8 cellular contexts compared by ENCODE assay signal in genomic region chr18:31101148-31102019, GRCh38. TPM values are rescaled to one million over a fixed set of nuclear protein-coding genes. Genes with fewer than 3 reads are reported as not detected.
DNase-seq lines count a peak whose midpoint lies in the region; ATAC-seq and TF ChIP-seq lines count a peak whose summit lies in the region.

No MANE protein-coding gene starts in this region.

- ATAC-seq in HG03159 (IDR thresholded peaks at IDR 0.05; ENCODE audit: unreplicated experiment) (no peak), HG03139 (IDR thresholded peaks at IDR 0.05; ENCODE audit: unreplicated experiment) (no peak)

- DNase-seq in ACHN (peak; percentile 5), HL-60 (ENCODE audit: low read depth in 1 of 2, low spot score in 1 of 2) (peak; percentile 33 to 75), right atrium auricular region (ENCODE audit: low spot score) (peak; percentile 73), prostate gland (ENCODE audit: low spot score) (peak; percentile 53), dedifferentiated amniotic fluid mesenchymal stem cell (ENCODE audit: extremely low spot score) (no peak)

- H3K27me3 ChIP-seq in HL-60 (ENCODE audit: insufficient read depth, poor library complexity, severe bottlenecking) (no peaks in the 10 kb centered on the region), right atrium auricular region (no peaks in the 10 kb centered on the region), prostate gland (replicated peaks; ENCODE audit: insufficient read depth) (no peaks in the 10 kb centered on the region)

- H3K4me3 ChIP-seq in HL-60 (replicated peaks; ENCODE audit: insufficient read depth, low read length) (peak overlapping the region; percentile 54), right atrium auricular region (peak overlapping the region; percentile 73 to 76), prostate gland (peak overlapping the region; percentile 50 to 74)

- TF ChIP-seq POLR2A in prostate gland (IDR thresholded peaks at IDR 0.05): peak; percentile 44

- H3K27ac ChIP-seq in HL-60 (replicated peaks) (peak overlapping the region; percentile 51), right atrium auricular region (peak overlapping the region; percentile 89 to 94), prostate gland (peak overlapping the region; percentile 91 to 93)

- H3K36me3 Mint-ChIP-seq in activated naive CD8-positive, alpha-beta T cell: peaks cover 2% of the 10 kb centered on the region

- peaks cover 0 to 6% of the 10 kb centered on the region in 2 donors for H3K4me1 ChIP-seq in right atrium auricular region
- no peaks in the 10 kb centered on the region for H3K4me1 ChIP-seq in prostate gland (replicated peaks)

- H3K27me3 Mint-ChIP-seq in activated naive CD8-positive, alpha-beta T cell: peaks cover 19% of the 10 kb centered on the region

- H3K9me3 ChIP-seq in right atrium auricular region (no peaks in the 10 kb centered on the region), prostate gland (no peaks in the 10 kb centered on the region)

- H3K27ac Mint-ChIP-seq in activated naive CD8-positive, alpha-beta T cell: no peak overlapping the region

- H3K9me3 Mint-ChIP-seq in activated naive CD8-positive, alpha-beta T cell (ENCODE audit: low read depth): no peaks in the 10 kb centered on the region

- intact Hi-C loops in prostate gland (cut with DNase I): loop anchor here (10.0 kb wide), 1 partner anchor 57 kb away; the partner anchor contains the start of gene DSC3

- H3K4me3 Mint-ChIP-seq in activated naive CD8-positive, alpha-beta T cell: peak overlapping the region; percentile 63

- H3K36me3 ChIP-seq in right atrium auricular region (no peaks in the 10 kb centered on the region), prostate gland (no peaks in the 10 kb centered on the region)

- in situ Hi-C loops in ACHN (cut with HindIII; ENCODE audit: low pct_ligation_motif_present, low pct_unique_long_range_greater_than_20kb, low sequenced_read_pairs): no loop called here

- TF ChIP-seq CTCF in HL-60 (IDR thresholded peaks at IDR 0.05; ENCODE audit: insufficient read depth, low read length) (no peak), right atrium auricular region (IDR thresholded peaks at IDR 0.05) (peak in 1 of 2 donors; percentile 19), prostate gland (IDR thresholded peaks at IDR 0.05) (no peak)

- WGBS in prostate gland: 3% methylated on average over 65 of the region's 74 CpGs

- H3K4me1 Mint-ChIP-seq in activated naive CD8-positive, alpha-beta T cell (ENCODE audit: low read depth): peaks cover 1% of the 10 kb centered on the region

RNA-seq across cellular contexts. Expression of gene DSC2, which starts 0.8 kb away (rescaled TPM):
- total RNA-seq in right atrium auricular region: 10 to 100 TPM; 19.3 to 19.5 TPM
- total RNA-seq in prostate gland: 10 to 100 TPM in 1 of 2 donors, 1 to 10 TPM in 1; 8.4 to 29.1 TPM

RNA-seq across cellular contexts. Expression of gene DSC3, which starts 58.8 kb away (rescaled TPM):
- total RNA-seq in right atrium auricular region (1 to 10 TPM; 3.1 to 5.1 TPM), prostate gland (10 to 100 TPM; 13.5 to 32.1 TPM)
